In genomic region chr19:35125746-35126623, GRCh38 we compare ENCODE assay signal across 1 cellular context.
TF ChIP-seq lines count a peak whose summit lies in the region.

No MANE protein-coding gene starts in this region.

TF ChIP-seq in H1, 55 proteins besides CTCF, POLR2A, EP300 and RAD21:
- no peak for TF ChIP-seq TEAD4 (IDR thresholded peaks at IDR 0.05; ENCODE audit: low read depth, low read length)
- TF ChIP-seq RBBP5 (IDR thresholded peaks at IDR 0.05; ENCODE audit: borderline replicate concordance, low read depth, low read length), result no peak
- TF ChIP-seq POU5F1 (IDR thresholded peaks at IDR 0.05; ENCODE audit: low read depth, low read length), result no peak
- no peak for TF ChIP-seq JUN (IDR thresholded peaks at IDR 0.05; ENCODE audit: low read depth, low read length)
- no peak for TF ChIP-seq E2F6 (IDR thresholded peaks at IDR 0.05)
